Comparison of ENCODE assay signal across 25 cellular contexts in the genomic region with DNA sequence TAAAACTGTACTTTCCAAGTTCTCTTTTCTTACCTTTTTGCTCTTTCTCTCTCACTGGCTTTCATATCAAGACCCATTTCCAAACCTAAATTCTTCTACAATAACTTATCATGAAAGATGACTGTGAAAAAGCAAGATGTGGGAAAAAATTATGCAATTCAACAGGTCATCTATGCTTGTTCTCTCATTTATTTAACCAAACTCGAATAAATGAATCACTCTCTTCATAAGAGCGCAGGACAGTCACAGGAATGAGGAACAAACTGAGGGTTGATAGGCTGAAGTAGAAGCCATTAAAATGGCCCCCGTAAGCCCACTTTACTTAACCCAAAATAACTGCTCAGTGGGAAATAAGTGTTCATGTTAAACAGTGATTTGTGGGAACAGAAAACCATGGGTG.
A peak's percentile ranks its signal among the peaks of the same experiment; 100 is the strongest.
DNase-seq lines count a peak whose midpoint lies in the region; ATAC-seq and TF ChIP-seq lines count a peak whose summit lies in the region.
"Had no signal": no experiment of that assay in that cellular context is flagged by ENCODE, and none has a peak within 500 bp of the region (broad histone marks: within the 10 kb centered on the region; RNA-seq: fewer than 3 reads in every experiment).

No MANE protein-coding gene starts in this region.

- H2AFZ ChIP-seq in SK-N-SH (ENCODE audit: low read depth), result no peak overlapping the region
- H2AFZ ChIP-seq: PC-9 had no signal

- H3K9ac ChIP-seq in SK-N-SH (no peak overlapping the region), SK-N-MC (ENCODE audit: insufficient read length) (no peak overlapping the region)
- H3K9ac ChIP-seq: BLaER1 treated with 17β-estradiol and CSF1 and Interleukin-3, amounts not matched to agents 10 nM and 100 nM had no signal

- H3K27me3 Mint-ChIP-seq in glutamatergic neuron (ENCODE audit: unreplicated experiment), result peaks cover 1% of the 10 kb centered on the region
- no peaks in the 10 kb centered on the region for H3K27me3 Mint-ChIP-seq in activated CD4-positive, alpha-beta T cell treated with anti-CD3 and anti-CD28 coated beads, Interleukin-2, amount 10 ng/mL, durations not matched to agents 7 days and 5 days
- H3K27me3 Mint-ChIP-seq: CD4-positive, alpha-beta T cell had no signal

- no peak overlapping the region for H3K4me3 ChIP-seq in SK-N-SH (ENCODE audit: low read depth in 2 of 2, low read length in 1 of 2)
- peak overlapping the region; percentile 8; the same call in 1 of the 2 replicates for H3K4me3 ChIP-seq in SK-N-MC
- H3K4me3 ChIP-seq: BLaER1 treated with 17β-estradiol and CSF1 and Interleukin-3, amounts not matched to agents 10 nM and 100 nM; K562; PC-9; SJCRH30 had no signal

- no peaks in the 10 kb centered on the region for H3K9me3 Mint-ChIP-seq in glutamatergic neuron (ENCODE audit: unreplicated experiment)
- H3K9me3 Mint-ChIP-seq in activated CD4-positive, alpha-beta T cell treated with anti-CD3 and anti-CD28 coated beads, Interleukin-2, amount 10 ng/mL, durations not matched to agents 7 days and 5 days, result peaks cover 3% of the 10 kb centered on the region

- CTCF ChIA-PET in SK-N-SH (lab: Yijun Ruan, JAX), result no interaction called here
- CTCF ChIA-PET in activated CD4-positive, alpha-beta T cell treated with anti-CD3 and anti-CD28 coated beads, Interleukin-2, amount 10 ng/mL, durations not matched to agents 7 days and 5 days (lab: Charles Lee), result no interaction called here

- POLR2A ChIA-PET in SK-N-SH (lab: Yijun Ruan, JAX), result no interaction called here
- POLR2A ChIA-PET in activated CD4-positive, alpha-beta T cell treated with anti-CD3 and anti-CD28 coated beads, Interleukin-2, amount 10 ng/mL, durations not matched to agents 7 days and 5 days (lab: Charles Lee), result no interaction called here

- no peaks in the 10 kb centered on the region for H3K9me2 ChIP-seq in SK-N-SH

- H3K27me3 ChIP-seq in SK-N-SH (ENCODE audit: insufficient read depth), result no peaks in the 10 kb centered on the region
- H3K27me3 ChIP-seq: BLaER1 treated with 17β-estradiol and CSF1 and Interleukin-3, amounts not matched to agents 10 nM and 100 nM; SJCRH30 had no signal

- WGBS in SK-N-SH (ENCODE audit: low lambda C conversion rate), result 75% methylated on average over 3 of the region's 3 CpGs

- intact Hi-C loops in sciatic nerve (cut with DNase I), result no loop called here

- TF ChIP-seq CTCF in SK-N-SH (IDR thresholded peaks at IDR 0.05) (no peak), glutamatergic neuron (IDR thresholded peaks at IDR 0.05; ENCODE audit: partially characterized antibody, unreplicated experiment) (no peak)

- no peaks in the 10 kb centered on the region for H3K36me3 Mint-ChIP-seq in glutamatergic neuron (ENCODE audit: unreplicated experiment)
- no peaks in the 10 kb centered on the region for H3K36me3 Mint-ChIP-seq in activated CD4-positive, alpha-beta T cell treated with anti-CD3 and anti-CD28 coated beads, Interleukin-2, amount 10 ng/mL, durations not matched to agents 7 days and 5 days (ENCODE audit: low read depth)

- peaks cover 7 to 22% of the 10 kb centered on the region in 2 experiments; a peak in 3 of 4 replicates for H3K4me1 ChIP-seq in SK-N-SH (ENCODE audit: control insufficient read depth in 1 of 2, insufficient read depth in 2 of 2, low read depth in 1 of 2, low read length in 1 of 2)
- H3K4me1 ChIP-seq: BLaER1 treated with 17β-estradiol and CSF1 and Interleukin-3, amounts not matched to agents 10 nM and 100 nM; SJCRH30 had no signal

- H3K4me1 Mint-ChIP-seq in glutamatergic neuron (ENCODE audit: low read depth, unreplicated experiment), result no peaks in the 10 kb centered on the region
- no peaks in the 10 kb centered on the region for H3K4me1 Mint-ChIP-seq in activated CD4-positive, alpha-beta T cell treated with anti-CD3 and anti-CD28 coated beads, Interleukin-2, amount 10 ng/mL, durations not matched to agents 7 days and 5 days

- H3K4me3 Mint-ChIP-seq in glutamatergic neuron (ENCODE audit: unreplicated experiment), result no peak overlapping the region
- no peak overlapping the region for H3K4me3 Mint-ChIP-seq in activated CD4-positive, alpha-beta T cell treated with anti-CD3 and anti-CD28 coated beads, Interleukin-2, amount 10 ng/mL, durations not matched to agents 7 days and 5 days
- H3K4me3 Mint-ChIP-seq: CD4-positive, alpha-beta T cell had no signal

- peaks cover 22% of the 10 kb centered on the region for H3F3A ChIP-seq in SK-N-SH (replicated peaks; ENCODE audit: insufficient read depth)

- no peak for TF ChIP-seq RAD21 in SK-N-SH (IDR thresholded peaks at IDR 0.05; ENCODE audit: low read length)

- H3K4me2 ChIP-seq in SK-N-SH, result no peak overlapping the region; the same call in 1 of the 2 replicates
- H3K4me2 ChIP-seq: BLaER1 treated with 17β-estradiol and CSF1 and Interleukin-3, amounts not matched to agents 10 nM and 100 nM; PC-9 had no signal

- no peaks in the 10 kb centered on the region for H4K20me1 ChIP-seq in SK-N-SH (ENCODE audit: insufficient read depth)
- H4K20me1 ChIP-seq: BLaER1 treated with 17β-estradiol and CSF1 and Interleukin-3, amounts not matched to agents 10 nM and 100 nM had no signal

- ATAC-seq in SK-N-SH treated with all-trans-retinoic acid at 6 μM for 48 hours (no peak), sciatic nerve (peak; percentile 42), GM19467 (IDR thresholded peaks at IDR 0.05; ENCODE audit: unreplicated experiment) (no peak)
- ATAC-seq: K562, Right ventricle myocardium inferior had no signal

- H3K36me3 ChIP-seq in SK-N-SH (replicated peaks in 1 of 2; ENCODE audit: control insufficient read depth in 1 of 2, insufficient read depth in 2 of 2, low read length in 1 of 2) (no peaks in the 10 kb centered on the region), SK-N-MC (ENCODE audit: insufficient read depth, low read length) (no peaks in the 10 kb centered on the region)
- H3K36me3 ChIP-seq: BLaER1 treated with 17β-estradiol and CSF1 and Interleukin-3, amounts not matched to agents 10 nM and 100 nM; SJCRH30 had no signal

- DNase-seq in SK-N-SH, result no peak
- DNase-seq in SK-N-MC (ENCODE audit: low read depth, low spot score), result no peak
- DNase-seq in fibroblast of peridontal ligament (ENCODE audit: extremely low read depth), result peak; percentile 46
- DNase-seq in sciatic nerve (ENCODE audit: low spot score), result no peak
- DNase-seq in glutamatergic neuron, result no peak
- DNase-seq in activated CD4-positive, alpha-beta T cell treated with anti-CD3 and anti-CD28 coated beads, Interleukin-2, amount 10 ng/mL, durations not matched to agents 7 days and 5 days, result no peak
- DNase-seq: AML-193; CD4-positive, alpha-beta T cell; Kasumi-1; MV-4-11; NCI-H1105; NCI-H1436 treated with DMSO at 0.1 percent for 48 hours; NCI-H187 treated with DMSO at 0.1 percent for 48 hours; NCI-H446 treated with DMSO at 0.1 percent for 48 hours; NCI-H526; NCI-H82; NK-92 treated with Interleukin-12 subunit alpha and Interleukin-12 subunit beta, amount 100 ng/mL, for 24 hours; PC-9; SJCRH30 had no signal

- H3K27ac ChIP-seq in SK-N-SH (ENCODE audit: low read depth in 2 of 2, low read length in 1 of 2), result peak overlapping the region; percentile 87 to 91
- H3K27ac ChIP-seq in SK-N-MC, result peak overlapping the region; percentile 73
- H3K27ac ChIP-seq: 22Rv1; BLaER1 treated with 17β-estradiol and CSF1 and Interleukin-3, amounts not matched to agents 10 nM and 100 nM; PC-9; SJCRH30 had no signal

- H3K27ac Mint-ChIP-seq in glutamatergic neuron (ENCODE audit: unreplicated experiment), result no peak overlapping the region
- H3K27ac Mint-ChIP-seq in activated CD4-positive, alpha-beta T cell treated with anti-CD3 and anti-CD28 coated beads, Interleukin-2, amount 10 ng/mL, durations not matched to agents 7 days and 5 days, result no peak overlapping the region
- H3K27ac Mint-ChIP-seq: CD4-positive, alpha-beta T cell had no signal

- no peak for TF ChIP-seq EP300 in SK-N-SH (IDR thresholded peaks at IDR 0.05; ENCODE audit: borderline replicate concordance in 1 of 2, low read depth in 1 of 2, low read length in 1 of 2)

- no peaks in the 10 kb centered on the region for H3K79me2 ChIP-seq in SK-N-SH (ENCODE audit: insufficient read depth)

- H3K9me3 ChIP-seq in SK-N-SH, result no peaks in the 10 kb centered on the region
- H3K9me3 ChIP-seq in SK-N-MC (ENCODE audit: low read depth, low read length), result no peaks in the 10 kb centered on the region
- H3K9me3 ChIP-seq: BLaER1 treated with 17β-estradiol and CSF1 and Interleukin-3, amounts not matched to agents 10 nM and 100 nM; SJCRH30 had no signal

TF ChIP-seq in SK-N-SH, 30 proteins besides CTCF, POLR2A, EP300 and RAD21 (continues in another document):
- TF ChIP-seq CHD2 (IDR thresholded peaks at IDR 0.05; ENCODE audit: low read length, partially characterized antibody) (no peak), FOXJ3 (CRISPR knock-in tag; IDR thresholded peaks at IDR 0.05) (no peak), USF2 (IDR thresholded peaks at IDR 0.05; ENCODE audit: borderline replicate concordance, low read depth, low read length) (no peak)

TF ChIP-seq in SK-N-SH treated with all-trans-retinoic acid at 6 μM for 48 hours, 23 proteins besides CTCF, POLR2A, EP300 and RAD21 (continues in another document):
- TF ChIP-seq CSDC2 (CRISPR knock-in tag; IDR thresholded peaks at IDR 0.05) (no peak), ISL1 (CRISPR knock-in tag; IDR thresholded peaks at IDR 0.05) (no peak), SNAI2 (CRISPR knock-in tag; IDR thresholded peaks at IDR 0.05) (no peak), ESRRG (CRISPR knock-in tag; IDR thresholded peaks at IDR 0.05) (no peak), PPARA (CRISPR knock-in tag; IDR thresholded peaks at IDR 0.05; ENCODE audit: borderline replicate concordance) (no peak), TCF4 (CRISPR knock-in tag; IDR thresholded peaks at IDR 0.05; ENCODE audit: borderline replicate concordance) (no peak), TSHZ2 (CRISPR knock-in tag; IDR thresholded peaks at IDR 0.05) (no peak)
